8 cellular contexts compared by ENCODE assay signal in the genomic region with DNA sequence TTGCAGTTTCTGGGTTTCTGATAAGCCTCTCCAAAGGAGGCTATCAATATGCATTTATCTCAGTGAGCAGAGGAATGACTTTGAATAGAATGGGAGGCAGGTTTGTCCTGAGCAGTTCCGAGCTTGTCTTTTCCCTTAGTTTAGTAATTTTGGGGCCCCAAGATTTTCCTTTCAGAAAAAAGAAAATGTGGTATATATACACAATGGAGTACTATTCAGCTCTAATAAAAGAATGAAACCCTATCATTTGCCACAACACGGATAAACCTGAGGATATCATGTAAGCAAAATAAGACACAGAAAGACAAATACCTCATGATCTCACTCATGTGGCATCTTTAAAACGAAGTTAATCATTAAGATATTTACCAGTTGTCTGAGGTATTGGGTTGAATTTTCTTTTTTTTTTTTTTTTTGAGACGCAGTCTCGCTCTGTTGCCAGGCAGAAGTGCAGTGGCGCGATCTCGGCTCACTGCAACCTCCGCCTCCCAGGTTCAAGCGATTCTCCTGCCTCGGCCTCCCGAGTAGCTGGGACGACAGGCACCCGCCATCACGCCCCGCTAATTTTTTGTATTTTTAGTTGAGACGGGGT. TPM values are rescaled to one million over a fixed set of nuclear protein-coding genes. Genes with fewer than 3 reads are reported as not detected.
DNase-seq lines count a peak whose midpoint lies in the region; ATAC-seq, FAIRE-seq and TF ChIP-seq lines count a peak whose summit lies in the region.

No MANE protein-coding gene starts in this region.

- H3K9ac ChIP-seq in kidney (ENCODE audit: low read length in 2 of 2) (peak overlapping the region in 1 of 2 donors; percentile 91), stomach smooth muscle (ENCODE audit: low read length in 2 of 2) (peak overlapping the region; percentile 96 to 99)

- H3K4me1 ChIP-seq in kidney (ENCODE audit: control insufficient read depth in 1 of 2, insufficient read depth in 1 of 2, low read depth in 1 of 2, low read length in 2 of 2) (peaks cover 0 to 7% of the 10 kb centered on the region in 2 donors), stomach smooth muscle (ENCODE audit: control insufficient read depth, insufficient read depth, low read length) (peaks cover 15% of the 10 kb centered on the region)

- H3K36me3 ChIP-seq in kidney (ENCODE audit: control insufficient read depth in 1 of 2, insufficient read depth in 2 of 2, low read length in 2 of 2), result peaks cover 8 to 11% of the 10 kb centered on the region in 2 donors
- peaks cover 15 to 25% of the 10 kb centered on the region in 2 donors for H3K36me3 ChIP-seq in stomach smooth muscle (ENCODE audit: control insufficient read depth in 2 of 2, insufficient read depth in 2 of 2, low read length in 2 of 2)

- ATAC-seq in GM19043 (IDR thresholded peaks at IDR 0.05; ENCODE audit: low read depth, unreplicated experiment), result peak; percentile 3
- ATAC-seq in HG03354 (IDR thresholded peaks at IDR 0.05; ENCODE audit: poor library complexity, severe bottlenecking, unreplicated experiment), result peak; percentile 46
- ATAC-seq in GM21360 (IDR thresholded peaks at IDR 0.05; ENCODE audit: unreplicated experiment), result no peak

- TF ChIP-seq CTCF in kidney (IDR thresholded peaks at IDR 0.05; ENCODE audit: borderline replicate concordance, extremely low read depth, insufficient read depth) (no peak), GM10266 (IDR thresholded peaks at IDR 0.05; ENCODE audit: control insufficient read depth, insufficient read depth, low read depth, missing control alignments) (no peak)

- no peaks in the 10 kb centered on the region for H3K9me3 ChIP-seq in kidney (ENCODE audit: control insufficient read depth in 1 of 2, low read length in 2 of 2)
- no peaks in the 10 kb centered on the region for H3K9me3 ChIP-seq in stomach smooth muscle (ENCODE audit: control insufficient read depth in 2 of 2, low read length in 2 of 2)

- no peaks in the 10 kb centered on the region for H3K27me3 ChIP-seq in stomach smooth muscle (ENCODE audit: control insufficient read depth in 1 of 2, insufficient read depth in 2 of 2, low read length in 2 of 2)

- DNase-seq in amniotic epithelial cell (ENCODE audit: low read depth) (peak; percentile 8), kidney (no peak), GM10266 (ENCODE audit: extremely low spot score) (no peak), T1000 (lab: John Stamatoyannopoulos, UW) (no peak)

- peak overlapping the region; percentile 94 to 96 for H3K4me3 ChIP-seq in kidney (ENCODE audit: low read length in 2 of 2)
- H3K4me3 ChIP-seq in stomach smooth muscle (ENCODE audit: low read length in 2 of 2), result peak overlapping the region; percentile 83 to 99

- intact Hi-C loops in kidney (cut with DNase I), result no loop called here

- peak overlapping the region; percentile 81 to 85 for H3K27ac ChIP-seq in kidney (ENCODE audit: low read depth in 2 of 2, low read length in 2 of 2)
- peak overlapping the region; percentile 80 for H3K27ac ChIP-seq in stomach smooth muscle (ENCODE audit: low read length)

- no peak for FAIRE-seq in kidney (lab: Jason Lieb, UNC)

RNA-seq across cellular contexts. Expression of a gene that starts 0.5 kb away (rescaled TPM):
- total RNA-seq in kidney, result 33.3 TPM
- 9.2 TPM for polyA plus RNA-seq in kidney (ENCODE audit: insufficient read depth, low read depth, low replicate concordance)

RNA-seq across cellular contexts. Expression of a gene that starts 0.6 kb away (rescaled TPM):
- total RNA-seq in kidney, result 67.9 TPM
- polyA plus RNA-seq in kidney (ENCODE audit: insufficient read depth, low read depth, low replicate concordance), result 37.8 TPM
